Comparison of ENCODE assay signal across 8 cellular contexts in the genomic region with DNA sequence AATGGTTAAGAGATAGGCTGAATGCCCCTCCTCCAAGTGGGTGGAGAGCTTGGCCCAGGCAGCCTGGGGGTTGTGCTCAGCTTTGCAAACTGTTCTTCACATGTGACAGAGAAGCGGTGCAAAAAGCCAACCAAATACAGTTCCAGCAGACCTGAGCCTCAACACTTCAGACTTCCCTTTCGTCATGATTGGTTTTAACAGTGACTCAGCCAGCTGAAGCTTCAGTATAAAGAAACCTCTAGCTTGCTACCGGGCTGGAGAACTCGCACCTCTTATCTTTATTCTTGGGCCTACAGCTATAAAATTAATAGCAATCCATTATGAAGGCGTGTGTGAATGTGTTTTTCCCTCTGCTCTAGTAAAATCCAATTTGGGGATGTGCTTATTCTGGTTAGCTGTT. TPM values are rescaled to one million over a fixed set of nuclear protein-coding genes. Genes with fewer than 3 reads are reported as not detected.
A peak's percentile ranks its signal among the peaks of the same experiment; 100 is the strongest.
DNase-seq lines count a peak whose midpoint lies in the region; ATAC-seq and TF ChIP-seq lines count a peak whose summit lies in the region.

No MANE protein-coding gene starts in this region.

- peak overlapping the region in 3 of 8 donors; percentile 66 to 83 (median 72) for H3K27ac Mint-ChIP-seq in CD8-positive, alpha-beta memory T cell

- peaks cover 0 to 2% (median 0%) of the 10 kb centered on the region in 3 donors for H3K36me3 Mint-ChIP-seq in CD8-positive, alpha-beta memory T cell

- ATAC-seq in HG02798 (IDR thresholded peaks at IDR 0.05; ENCODE audit: poor library complexity, unreplicated experiment) (peak; percentile 70), HG03457 (IDR thresholded peaks at IDR 0.05; ENCODE audit: unreplicated experiment) (no peak), GM21367 (IDR thresholded peaks at IDR 0.05; ENCODE audit: unreplicated experiment) (no peak)

- peak in 3 of 5 donors; percentile 24 to 58 (median 29) for DNase-seq in CD8-positive, alpha-beta memory T cell
- DNase-seq in cardiac fibroblast (ENCODE audit: low read depth in 2 of 2) = peak; percentile 40
- DNase-seq in NCI-H524 (lab: John Stamatoyannopoulos, UW) = no peak
- DNase-seq in T1000 (lab: John Stamatoyannopoulos, UW) = no peak

- H3K4me1 Mint-ChIP-seq in CD8-positive, alpha-beta memory T cell = peaks cover 4 to 15% (median 13%) of the 10 kb centered on the region in 3 donors

- peaks cover 7% of the 10 kb centered on the region for H3K4me1 ChIP-seq in CD8-positive, alpha-beta memory T cell (ENCODE audit: insufficient read depth, low read length)
- peaks cover 37% of the 10 kb centered on the region for H3K4me1 ChIP-seq in mesodermal cell (ENCODE audit: control insufficient read depth, insufficient read depth, low read length, poor library complexity, severe bottlenecking)

- H3K9me3 ChIP-seq in CD8-positive, alpha-beta memory T cell (ENCODE audit: low read length) = no peaks in the 10 kb centered on the region
- H3K9me3 ChIP-seq in mesodermal cell (ENCODE audit: control insufficient read depth, low read length) = no peaks in the 10 kb centered on the region

- no peak for TF ChIP-seq CTCF in cardiac fibroblast (IDR thresholded peaks at IDR 0.05; ENCODE audit: low read depth, low read length)

- CTCF ChIA-PET in CD8-positive, alpha-beta memory T cell (lab: Charles Lee) = no interaction called here

- POLR2A ChIA-PET in CD8-positive, alpha-beta memory T cell (lab: Charles Lee) = no interaction called here

- no peaks in the 10 kb centered on the region for H3K27me3 ChIP-seq in CD8-positive, alpha-beta memory T cell (ENCODE audit: insufficient read depth, low read length, poor library complexity, severe bottlenecking)

- H3K9me3 Mint-ChIP-seq in CD8-positive, alpha-beta memory T cell = no peaks in the 10 kb centered on the region

- WGBS in mesodermal cell (ENCODE audit: insufficient coverage in 2 of 2), 2 experiments = 69 to 75% methylated on average over 2 to 3 of the region's 5 CpGs

- H3K4me3 ChIP-seq in CD8-positive, alpha-beta memory T cell (ENCODE audit: low read length) = no peak overlapping the region
- H3K4me3 ChIP-seq in cardiac fibroblast (replicated peaks in 1 of 2; ENCODE audit: low read depth in 2 of 2, low read length in 2 of 2) = no peak overlapping the region
- no peak overlapping the region for H3K4me3 ChIP-seq in mesodermal cell (ENCODE audit: extremely low read depth, insufficient read depth, low read length, poor library complexity, severe bottlenecking)

- no peak overlapping the region for H3K4me3 Mint-ChIP-seq in CD8-positive, alpha-beta memory T cell

- no peaks in the 10 kb centered on the region for H3K27me3 Mint-ChIP-seq in CD8-positive, alpha-beta memory T cell

- H3K27ac ChIP-seq in CD8-positive, alpha-beta memory T cell (ENCODE audit: low read depth, low read length) = no peak overlapping the region
- peak overlapping the region; percentile 55 for H3K27ac ChIP-seq in mesodermal cell (ENCODE audit: low read depth, low read length, severe bottlenecking)

- no peaks in the 10 kb centered on the region for H3K36me3 ChIP-seq in CD8-positive, alpha-beta memory T cell (ENCODE audit: insufficient read depth, low read length)
- H3K36me3 ChIP-seq in mesodermal cell (ENCODE audit: control insufficient read depth, insufficient read depth, low read length) = peaks cover 19% of the 10 kb centered on the region

RNA-seq across cellular contexts. Expression of a gene that starts 20.0 kb away (rescaled TPM):
- 10 to 100 TPM; 13.9 to 14.1 TPM for total RNA-seq in CD8-positive, alpha-beta memory T cell
- polyA plus RNA-seq in CD8-positive, alpha-beta memory T cell = 0.22 TPM
- 10.7 TPM for polyA plus RNA-seq in mesodermal cell (2013, experiment 1 of 2)
- polyA plus RNA-seq in mesodermal cell (2013, experiment 2 of 2) = 8.6 TPM

Comparison
In these comparisons a context has a peak if more than half of its experiments do, and no peak if none do; other contexts are left out.
1. DNase-seq: peak in CD8-positive, alpha-beta memory T cell (3 of 5) and cardiac fibroblast (2 of 2); none in NCI-H524 (0 of 2) and T1000 (single experiment).